ENCODE assay signal across 9 cellular contexts in genomic region chr12:49342914-49343731, GRCh38. TPM values are rescaled to one million over a fixed set of nuclear protein-coding genes. Genes with fewer than 3 reads are reported as not detected.
DNase-seq lines count a peak whose midpoint lies in the region; ATAC-seq lines count a peak whose summit lies in the region.
"Had no signal": no experiment of that assay in that cellular context is flagged by ENCODE, and none has a peak within 500 bp of the region (broad histone marks: within the 10 kb centered on the region; RNA-seq: fewer than 3 reads in every experiment).

No MANE protein-coding gene starts in this region.

- H3K9me3 Mint-ChIP-seq in activated T-helper 2 cell treated with anti-CD3 and anti-CD28 coated beads, Interferon-gamma antibody, Interleukin-2, Interleukin-4, amounts not matched to agents 10 μg/mL and 5 μg/mL and 100 μg/mL, durations not matched to agents 14 hours and 24 hours and 36 hours = no peaks in the 10 kb centered on the region
- H3K9me3 Mint-ChIP-seq in immature natural killer cell = no peaks in the 10 kb centered on the region

- intact Hi-C loops in activated T-helper 2 cell treated with anti-CD3 and anti-CD28 coated beads, Interferon-gamma antibody, Interleukin-2, Interleukin-4, amounts not matched to agents 10 μg/mL and 5 μg/mL and 100 μg/mL, durations not matched to agents 14 hours and 24 hours and 36 hours (cut with micrococcal nuclease) = loop anchor here (1.0 kb wide), 2 partner anchors 47 to 55 kb away; no protein-coding TSS in a partner anchor
- intact Hi-C loops in left colon (cut with DNase I, micrococcal nuclease) = loop anchor here in 1 of 2 donors (10.0 kb wide), 1 partner anchor 172 kb away; no protein-coding TSS in a partner anchor

- no peaks in the 10 kb centered on the region for H3K36me3 Mint-ChIP-seq in activated T-helper 2 cell treated with anti-CD3 and anti-CD28 coated beads, Interferon-gamma antibody, Interleukin-2, Interleukin-4, amounts not matched to agents 10 μg/mL and 5 μg/mL and 100 μg/mL, durations not matched to agents 14 hours and 24 hours and 36 hours (ENCODE audit: low read depth)
- H3K36me3 Mint-ChIP-seq in immature natural killer cell = no peaks in the 10 kb centered on the region

- H3K27ac Mint-ChIP-seq in activated T-helper 2 cell treated with anti-CD3 and anti-CD28 coated beads, Interferon-gamma antibody, Interleukin-2, Interleukin-4, amounts not matched to agents 10 μg/mL and 5 μg/mL and 100 μg/mL, durations not matched to agents 14 hours and 24 hours and 36 hours = peak overlapping the region; percentile 3
- peak overlapping the region in 1 of 6 donors; percentile 60 for H3K27ac Mint-ChIP-seq in immature natural killer cell

- H3K27me3 Mint-ChIP-seq in activated T-helper 2 cell treated with anti-CD3 and anti-CD28 coated beads, Interferon-gamma antibody, Interleukin-2, Interleukin-4, amounts not matched to agents 10 μg/mL and 5 μg/mL and 100 μg/mL, durations not matched to agents 14 hours and 24 hours and 36 hours (ENCODE audit: low read depth) = peaks cover 77% of the 10 kb centered on the region
- H3K27me3 Mint-ChIP-seq in immature natural killer cell (ENCODE audit: low read depth in 3 of 3) = peaks cover 25 to 35% (median 35%) of the 10 kb centered on the region in 3 donors

- DNase-seq in stimulated activated CD4-positive, alpha-beta T cell treated with anti-CD3 and anti-CD28 coated beads, Interleukin-12 subunit alpha, Interleukin-12 subunit beta, amount 100 ng/mL, for 4 hours = peak; percentile 42
- no peak for DNase-seq in stimulated activated CD4-positive, alpha-beta T cell treated with anti-CD3 and anti-CD28 coated beads, Interleukin-2, amount 100 ng/mL, for 48 hours
- no peak for DNase-seq in activated T-helper 2 cell treated with anti-CD3 and anti-CD28 coated beads, Interferon-gamma antibody, Interleukin-2, Interleukin-4, amounts not matched to agents 10 μg/mL and 5 μg/mL and 100 μg/mL, durations not matched to agents 14 hours and 24 hours and 36 hours (ENCODE audit: low spot score)
- DNase-seq in immature natural killer cell (peak in 1 of 3 donors; percentile 16), left colon (no peak), GDM1 (lab: John Stamatoyannopoulos, UW) (no peak)
- peak; percentile 38 for DNase-seq in stimulated activated naive CD8-positive, alpha-beta T cell treated with anti-CD3 and anti-CD28 coated beads, Interleukin-15, Interleukin-2, amounts not matched to agents 100 U/mL and 50 U/mL, for 24 hours

- peak; percentile 45 for ATAC-seq in stimulated activated naive CD8-positive, alpha-beta T cell treated with anti-CD3 and anti-CD28 coated beads, Interleukin-15, Interleukin-2, amounts not matched to agents 100 U/mL and 50 U/mL, for 24 hours
- ATAC-seq in left colon = no peak
- no peak for ATAC-seq in GM18909 (IDR thresholded peaks at IDR 0.05; ENCODE audit: poor library complexity, unreplicated experiment)

- H3K4me3 Mint-ChIP-seq in activated T-helper 2 cell treated with anti-CD3 and anti-CD28 coated beads, Interferon-gamma antibody, Interleukin-2, Interleukin-4, amounts not matched to agents 10 μg/mL and 5 μg/mL and 100 μg/mL, durations not matched to agents 14 hours and 24 hours and 36 hours (ENCODE audit: low read depth) = peak overlapping the region; percentile 51
- peak overlapping the region; percentile 63 to 76 (median 70) for H3K4me3 Mint-ChIP-seq in immature natural killer cell

- peaks cover 20% of the 10 kb centered on the region for H3K4me1 Mint-ChIP-seq in activated T-helper 2 cell treated with anti-CD3 and anti-CD28 coated beads, Interferon-gamma antibody, Interleukin-2, Interleukin-4, amounts not matched to agents 10 μg/mL and 5 μg/mL and 100 μg/mL, durations not matched to agents 14 hours and 24 hours and 36 hours (ENCODE audit: low read depth)
- peaks cover 31 to 40% of the 10 kb centered on the region in 2 donors for H3K4me1 Mint-ChIP-seq in immature natural killer cell

RNA-seq across cellular contexts. Expression of gene DNAJC22, which starts 3.6 kb away (rescaled TPM):
- total RNA-seq in activated T-helper 2 cell treated with anti-CD3 and anti-CD28 coated beads, Interferon-gamma antibody, Interleukin-2, Interleukin-4, amounts not matched to agents 10 μg/mL and 5 μg/mL and 100 μg/mL, durations not matched to agents 14 hours and 24 hours and 36 hours = 0.09 TPM in 1 of 2 replicates, not detected in the other
- polyA plus RNA-seq in immature natural killer cell = not detected
- 10 to 100 TPM; 40.2 to 45.6 TPM for total RNA-seq in left colon

RNA-seq across cellular contexts. Expression of gene C1QL4, which starts 6.1 kb away (rescaled TPM):
- not detected in 2 replicates for total RNA-seq in activated T-helper 2 cell treated with anti-CD3 and anti-CD28 coated beads, Interferon-gamma antibody, Interleukin-2, Interleukin-4, amounts not matched to agents 10 μg/mL and 5 μg/mL and 100 μg/mL, durations not matched to agents 14 hours and 24 hours and 36 hours
- not detected for polyA plus RNA-seq in immature natural killer cell
- total RNA-seq in left colon = not detected
- polyA plus RNA-seq: adrenal gland had no signal

RNA-seq across cellular contexts. Expression of gene TROAP, which starts 20.1 kb away (rescaled TPM):
- total RNA-seq in activated T-helper 2 cell treated with anti-CD3 and anti-CD28 coated beads, Interferon-gamma antibody, Interleukin-2, Interleukin-4, amounts not matched to agents 10 μg/mL and 5 μg/mL and 100 μg/mL, durations not matched to agents 14 hours and 24 hours and 36 hours = 58.3 and 59.3 TPM in 2 replicates
- polyA plus RNA-seq in immature natural killer cell = 1 to 10 TPM; 1.9 to 4.1 (median 2.6) TPM
- 10 to 100 TPM in 1 of 2 donors, 1 to 10 TPM in 1; 4.9 to 12.4 TPM for total RNA-seq in left colon

RNA-seq across cellular contexts. Expression of gene SPATS2, which starts 24.1 kb away (rescaled TPM):
- total RNA-seq in activated T-helper 2 cell treated with anti-CD3 and anti-CD28 coated beads, Interferon-gamma antibody, Interleukin-2, Interleukin-4, amounts not matched to agents 10 μg/mL and 5 μg/mL and 100 μg/mL, durations not matched to agents 14 hours and 24 hours and 36 hours = 17.9 and 19.3 TPM in 2 replicates
- 10 to 100 TPM in 1 of 3 donors, 1 to 10 TPM in 1, not detected in 1; 3.1 to 10.8 TPM for polyA plus RNA-seq in immature natural killer cell
- total RNA-seq in left colon = 10 to 100 TPM; 15.5 to 18.9 TPM

RNA-seq across cellular contexts. Expression of gene PRPH, which starts 48.2 kb away (rescaled TPM):
- total RNA-seq in activated T-helper 2 cell treated with anti-CD3 and anti-CD28 coated beads, Interferon-gamma antibody, Interleukin-2, Interleukin-4, amounts not matched to agents 10 μg/mL and 5 μg/mL and 100 μg/mL, durations not matched to agents 14 hours and 24 hours and 36 hours = not detected in 2 replicates
- polyA plus RNA-seq in immature natural killer cell = not detected
- 10 to 100 TPM in 1 of 2 donors, 1 to 10 TPM in 1; 5.5 to 14.3 TPM for total RNA-seq in left colon

Comparison
In these comparisons a context has a peak if more than half of its experiments do, and no peak if none do; other contexts are left out.
1. DNase-seq: peak in stimulated activated CD4-positive, alpha-beta T cell treated with anti-CD3 and anti-CD28 coated beads, Interleukin-12 subunit alpha, Interleukin-12 subunit beta, amount 100 ng/mL, for 4 hours (single experiment) and stimulated activated naive CD8-positive, alpha-beta T cell treated with anti-CD3 and anti-CD28 coated beads, Interleukin-15, Interleukin-2, amounts not matched to agents 100 U/mL and 50 U/mL, for 24 hours (single experiment); none in stimulated activated CD4-positive, alpha-beta T cell treated with anti-CD3 and anti-CD28 coated beads, Interleukin-2, amount 100 ng/mL, for 48 hours (0 of 2), activated T-helper 2 cell treated with anti-CD3 and anti-CD28 coated beads, Interferon-gamma antibody, Interleukin-2, Interleukin-4, amounts not matched to agents 10 μg/mL and 5 μg/mL and 100 μg/mL, durations not matched to agents 14 hours and 24 hours and 36 hours (single experiment), left colon (0 of 2) and GDM1 (single experiment).
2. RNA of gene DNAJC22, which starts 3.6 kb away (total RNA-seq): 40.2 to 45.6 TPM in left colon; 0.09 TPM in activated T-helper 2 cell treated with anti-CD3 and anti-CD28 coated beads, Interferon-gamma antibody, Interleukin-2, Interleukin-4, amounts not matched to agents 10 μg/mL and 5 μg/mL and 100 μg/mL, durations not matched to agents 14 hours and 24 hours and 36 hours; every median in the first group is over 10 times any median in the second.